Comparison of ENCODE assay signal across 14 cellular contexts in the genomic region with DNA sequence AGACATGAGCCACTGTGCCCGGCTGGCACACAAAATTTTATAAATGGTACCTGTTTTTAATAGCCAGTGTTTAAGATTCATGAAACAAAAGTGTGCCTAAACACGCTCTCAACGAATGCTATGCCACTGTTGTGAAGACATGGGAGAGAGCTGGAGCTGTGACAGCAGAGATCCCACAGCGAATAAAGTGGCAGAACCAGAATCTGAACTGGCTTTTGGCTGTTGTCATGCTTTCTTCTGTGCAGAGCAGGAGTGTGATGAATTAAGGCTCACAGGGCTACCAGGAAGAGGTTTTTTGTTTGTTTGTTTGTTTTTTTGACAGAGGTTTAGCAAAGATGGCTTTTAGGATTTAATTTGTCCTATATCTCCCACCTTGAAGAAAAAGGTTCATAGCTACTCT.
"Had no signal": no experiment of that assay in that cellular context is flagged by ENCODE, and none has a peak within 500 bp of the region (broad histone marks: within the 10 kb centered on the region; RNA-seq: fewer than 3 reads in every experiment).

No MANE protein-coding gene starts in this region.

- H3K36me3 ChIP-seq: esophagus muscularis mucosa, heart left ventricle, ovary, vagina had no signal

- H3K9me3 ChIP-seq: esophagus muscularis mucosa, ovary, vagina had no signal

- FAIRE-seq: islet of Langerhans, TTC549 had no signal

- ATAC-seq: heart left ventricle, left lobe of liver had no signal

- H3K27ac ChIP-seq: dorsolateral prefrontal cortex, esophagus muscularis mucosa, ovary, vagina had no signal

- H3K27me3 ChIP-seq: dorsolateral prefrontal cortex, esophagus muscularis mucosa, heart left ventricle, ovary, vagina had no signal

- H3K4me3 ChIP-seq: dorsolateral prefrontal cortex, esophagus muscularis mucosa, heart left ventricle, ovary, skin epidermis, vagina had no signal

- DNase-seq: activated naive CD4-positive, alpha-beta T cell treated with anti-CD3 and anti-CD28 coated beads, Interleukin-2, amount 50 U/mL, for 16 hours; activated T-cell treated with anti-CD3 and anti-CD28 coated beads, Interleukin-2, amount 50 U/mL, for 1 hour; dorsolateral prefrontal cortex; foreskin melanocyte; heart left ventricle; mesendoderm; ovary; T-helper 2 cell had no signal
